25 cellular contexts compared by ENCODE assay signal in genomic region chr10:71398991-71399375, GRCh38. TPM values are rescaled to one million over a fixed set of nuclear protein-coding genes. Genes with fewer than 3 reads are reported as not detected.
A peak's percentile ranks its signal among the peaks of the same experiment; 100 is the strongest.
DNase-seq lines count a peak whose midpoint lies in the region; ATAC-seq, FAIRE-seq and TF ChIP-seq lines count a peak whose summit lies in the region.
"Had no signal": no experiment of that assay in that cellular context is flagged by ENCODE, and none has a peak within 500 bp of the region (broad histone marks: within the 10 kb centered on the region; RNA-seq: fewer than 3 reads in every experiment).

No MANE protein-coding gene starts in this region.

- WGBS in IMR-90 (ENCODE audit: extremely low coverage in 2 of 2, insufficient read length in 1 of 2), 2 experiments, result 71% methylated on average over 3 of the region's 3 CpGs; no CpG with 5 or more reads in 1 of the 2 experiments
- WGBS in H1 (ENCODE audit: extremely low coverage in 1 of 2, insufficient coverage in 1 of 2, insufficient read length in 1 of 2, insufficient replicate concordance in 2 of 2, low coverage in 1 of 2, low lambda C conversion rate in 2 of 2, missing lambda C conversion rate in 1 of 2), 2 experiments, result 78% methylated on average over 3 of the region's 3 CpGs; no CpG with 5 or more reads in 1 of the 2 experiments
- no CpG with 5 or more reads among the region's 3 CpGs for WGBS in neuronal stem cell (ENCODE audit: extremely low coverage in 2 of 2, insufficient read length in 2 of 2, insufficient replicate concordance in 1 of 2), 2 donors

- H3K79me1 ChIP-seq in IMR-90 (ENCODE audit: low read depth in 1 of 2, low read length in 2 of 2) (no peaks in the 10 kb centered on the region), H1 (ENCODE audit: low read depth, low read length) (no peaks in the 10 kb centered on the region), neuronal stem cell (ENCODE audit: low read depth, low read length) (no peaks in the 10 kb centered on the region)

- H3K4ac ChIP-seq in IMR-90 (ENCODE audit: low read depth, low read length), result no peak overlapping the region
- no peak overlapping the region for H3K4ac ChIP-seq in H1 (replicated peaks; ENCODE audit: insufficient read length, low read depth, low read length)
- H3K4ac ChIP-seq in neuronal stem cell (ENCODE audit: low read length), result no peak overlapping the region

- H3K36me3 ChIP-seq in IMR-90 (ENCODE audit: control insufficient read depth, insufficient read depth, low read length) (no peaks in the 10 kb centered on the region), H1 (ENCODE audit: control insufficient read depth in 2 of 4, insufficient read depth in 4 of 4, low read length in 3 of 4) (no peaks in the 10 kb centered on the region), neuronal stem cell (replicated peaks in 1 of 2; ENCODE audit: control insufficient read depth in 2 of 2, insufficient read depth in 2 of 2, low read length in 2 of 2) (no peaks in the 10 kb centered on the region)
- H3K36me3 ChIP-seq: BE2C, MG63 had no signal

- TF ChIP-seq EP300 in H1 (IDR thresholded peaks at IDR 0.05; ENCODE audit: borderline replicate concordance in 1 of 2, low read depth in 2 of 2, low read length in 2 of 2), result no peak

- no peak overlapping the region for H4K91ac ChIP-seq in IMR-90 (ENCODE audit: insufficient read depth, low read depth, low read length)
- H4K91ac ChIP-seq in H1 (replicated peaks; ENCODE audit: insufficient read length, low read length), result no peak overlapping the region
- no peak overlapping the region for H4K91ac ChIP-seq in neuronal stem cell (ENCODE audit: low read depth, low read length, poor library complexity)

- H2BK15ac ChIP-seq in IMR-90 (ENCODE audit: low read depth, low read length) (no peak overlapping the region), H1 (ENCODE audit: low read length) (peak overlapping the region; percentile 72; the same call in 1 of the 2 replicates), neuronal stem cell (ENCODE audit: low read length) (no peak overlapping the region)

- TF ChIP-seq CTCF in IMR-90 (conservative IDR thresholded peaks at IDR 0.05; ENCODE audit: low read depth, low read length) (no peak), H1 (IDR thresholded peaks at IDR 0.05; ENCODE audit: control extremely low read depth in 1 of 3, insufficient read depth in 1 of 3, low read depth in 1 of 3, low read length in 3 of 3) (no peak), WTC11 (IDR thresholded peaks at IDR 0.05) (no peak), GM13976 (IDR thresholded peaks at IDR 0.05; ENCODE audit: borderline replicate concordance, control extremely low read depth, extremely low read depth, insufficient read depth, missing control alignments) (no peak)

- H4K20me1 ChIP-seq in IMR-90 (ENCODE audit: insufficient read depth, low read length) (no peaks in the 10 kb centered on the region), H1 (replicated peaks in 1 of 2; ENCODE audit: control insufficient read depth in 1 of 2, insufficient read depth in 2 of 2, low read length in 2 of 2) (peaks cover 0 to 15% of the 10 kb centered on the region in 2 experiments)

- CTCF ChIA-PET in IMR-90 (lab: Yijun Ruan, JAX), result no interaction called here
- CTCF ChIA-PET in H1 (lab: Charles Lee; ENCODE audit: partially characterized antibody), result interaction anchor here (0.7 to 7.6 kb wide), 24 partner anchors 9 to 318 kb away, joined by 3 to 74 read pairs (median 6); partner anchors contain the start of gene SLC29A3
- CTCF ChIA-PET in WTC11 (lab: Charles Lee), result interaction anchor here (0.6 to 8.8 kb wide), 10 partner anchors 9 to 309 kb away, joined by 3 to 120 read pairs (median 8); partner anchors contain the start of gene SLC29A3

- H3K9me1 ChIP-seq in IMR-90 (ENCODE audit: insufficient read depth, low read length), result no peaks in the 10 kb centered on the region

- H3K36me3 Mint-ChIP-seq in WTC11, result no peaks in the 10 kb centered on the region
- H3K36me3 Mint-ChIP-seq: CD4-positive, CD25-positive, alpha-beta regulatory T cell; IgD-negative memory B cell had no signal

- no peak overlapping the region for H3K9ac ChIP-seq in IMR-90 (ENCODE audit: low read depth, low read length)
- H3K9ac ChIP-seq in H1 (replicated peaks in 1 of 4; ENCODE audit: extremely low read depth in 1 of 4, low read depth in 3 of 4, low read length in 3 of 4), result no peak overlapping the region
- H3K9ac ChIP-seq in neuronal stem cell (ENCODE audit: low read depth, low read length, poor library complexity), result no peak overlapping the region
- H3K9ac ChIP-seq: GM23248 had no signal

- no peak for TF ChIP-seq RAD21 in IMR-90 (IDR thresholded peaks at IDR 0.05; ENCODE audit: low read length)
- TF ChIP-seq RAD21 in H1 (IDR thresholded peaks at IDR 0.05 in 1 of 2, conservative IDR thresholded peaks at IDR 0.05 in 1 of 2; ENCODE audit: low read depth in 2 of 2, low read length in 2 of 2), result no peak

- no peak for ATAC-seq in IMR-90 (ENCODE audit: low read depth)
- ATAC-seq in WTC11, result no peak
- ATAC-seq: HCT116, PC-3 had no signal

- H3K14ac ChIP-seq in IMR-90 (replicated peaks; ENCODE audit: low read depth, low read length), result no peak overlapping the region
- H3K14ac ChIP-seq in H1 (ENCODE audit: insufficient read length), result no peak overlapping the region
- no peak overlapping the region for H3K14ac ChIP-seq in neuronal stem cell (ENCODE audit: low read length)

- no peak overlapping the region for H3K4me2 ChIP-seq in IMR-90 (ENCODE audit: low read depth, low read length)
- peak overlapping the region in 1 of 2 experiments; percentile 63; a peak in 2 of 4 replicates for H3K4me2 ChIP-seq in H1 (ENCODE audit: insufficient read depth in 1 of 2, low read depth in 2 of 2, low read length in 2 of 2)
- H3K4me2 ChIP-seq in neuronal stem cell (ENCODE audit: insufficient read depth, low read length, poor library complexity, severe bottlenecking), result no peak overlapping the region

- peak; percentile 41 for DNase-seq in activated CD8-positive, alpha-beta memory T cell treated with anti-CD3 and anti-CD28 coated beads for 24 hours
- no peak for DNase-seq in activated CD8-positive, alpha-beta memory T cell treated with anti-CD3 and anti-CD28 coated beads, Interleukin-2, amount 50 U/mL, for 4 hours
- no peak for DNase-seq in IMR-90
- DNase-seq in H1 (ENCODE audit: low read depth in 1 of 2, low spot score in 2 of 2), result no peak
- DNase-seq in neuronal stem cell (ENCODE audit: low spot score), result no peak
- DNase-seq in WTC11 (ENCODE audit: low spot score), result no peak
- DNase-seq in GM13976 (ENCODE audit: low spot score), result no peak
- no peak for DNase-seq in NCI-H526 treated with DMSO at 0.1 percent for 48 hours (lab: John Stamatoyannopoulos, UW)
- DNase-seq: BE2C; CD4-positive, CD25-positive, alpha-beta regulatory T cell; COR-L47; DMS 273 treated with DMSO at 0.1 percent for 48 hours; DND-41; GM23248; Karpas-422; MG63; NCI-H1105; NCI-H2081; NCI-H510A treated with DMSO at 0.1 percent for 48 hours; PC-3; RPMI8226; SHP77 treated with DMSO at 0.1 percent for 48 hours had no signal

- no peak overlapping the region for H3K23ac ChIP-seq in IMR-90 (ENCODE audit: low read depth, low read length)
- H3K23ac ChIP-seq in H1 (ENCODE audit: insufficient read length), result no peak overlapping the region
- peak overlapping the region; percentile 58 for H3K23ac ChIP-seq in neuronal stem cell (ENCODE audit: low read depth, low read length, poor library complexity)

- H3K23me2 ChIP-seq in H1 (ENCODE audit: low read depth, low read length), result peaks cover 14% of the 10 kb centered on the region; the same call in 1 of the 2 replicates

- H3K9me3 ChIP-seq in IMR-90 (ENCODE audit: control insufficient read depth, insufficient read depth, low read length) (no peaks in the 10 kb centered on the region), H1 (ENCODE audit: insufficient read depth in 2 of 2, low read depth in 1 of 2, low read length in 1 of 2) (no peaks in the 10 kb centered on the region), neuronal stem cell (replicated peaks in 1 of 2; ENCODE audit: control insufficient read depth in 2 of 2, insufficient read depth in 1 of 2, low read depth in 1 of 2, low read length in 2 of 2) (peaks cover 0 to 2% of the 10 kb centered on the region in 2 donors)
- H3K9me3 ChIP-seq: BE2C, MG63 had no signal

- no peak overlapping the region for H2BK20ac ChIP-seq in IMR-90 (ENCODE audit: low read depth, low read length)
- H2BK20ac ChIP-seq in H1 (ENCODE audit: low read length), result no peak overlapping the region

- peaks cover 51% of the 10 kb centered on the region for H3K27me3 Mint-ChIP-seq in WTC11 (ENCODE audit: low read depth)

- H3K56ac ChIP-seq in IMR-90 (ENCODE audit: extremely low read depth, insufficient read depth, low read length), result no peak overlapping the region
- no peak overlapping the region for H3K56ac ChIP-seq in H1 (replicated peaks; ENCODE audit: insufficient read length, low read depth, low read length)

- in situ Hi-C loops in IMR-90 (cut with MboI; ENCODE audit: low sequenced_read_pairs), result no loop called here
- in situ Hi-C loops in GM13976 (cut with MboI; ENCODE audit: low sequenced_read_pairs, unreplicated experiment), result no loop called here

- H2BK120ac ChIP-seq in IMR-90 (ENCODE audit: low read depth, low read length) (no peak overlapping the region), H1 (replicated peaks; ENCODE audit: low read depth, low read length) (no peak overlapping the region), neuronal stem cell (ENCODE audit: low read depth, low read length) (no peak overlapping the region)

- H4K5ac ChIP-seq in IMR-90 (ENCODE audit: low read depth, low read length), result no peak overlapping the region
- no peak overlapping the region for H4K5ac ChIP-seq in H1 (ENCODE audit: insufficient read length, low read depth, low read length)

- H2AK5ac ChIP-seq in IMR-90 (ENCODE audit: low read depth, low read length), result no peak overlapping the region
- peak overlapping the region; percentile 24; the same call in 1 of the 2 replicates for H2AK5ac ChIP-seq in H1 (ENCODE audit: low read depth, low read length)
- H2AK5ac ChIP-seq in neuronal stem cell (ENCODE audit: low read depth, low read length), result peak overlapping the region; percentile 29

- H3K27me3 ChIP-seq in IMR-90 (ENCODE audit: control insufficient read depth, insufficient read depth, low read length), result peaks cover 65% of the 10 kb centered on the region
- peaks cover 15 to 44% (median 37%) of the 10 kb centered on the region in 4 experiments for H3K27me3 ChIP-seq in H1 (replicated peaks in 1 of 4; ENCODE audit: control insufficient read depth in 3 of 4, extremely low read depth in 1 of 4, insufficient read depth in 3 of 4, low read length in 3 of 4)
- H3K27me3 ChIP-seq in neuronal stem cell (ENCODE audit: control insufficient read depth in 3 of 3, insufficient read depth in 3 of 3, low read depth in 1 of 3, low read length in 3 of 3), result peaks cover 17 to 79% (median 30%) of the 10 kb centered on the region in 3 experiments

- H2AK9ac ChIP-seq in IMR-90 (replicated peaks; ENCODE audit: low read depth, low read length, poor library complexity), result peak overlapping the region; percentile 70

- peak overlapping the region; percentile 60; the same call in 1 of the 2 replicates for H2BK12ac ChIP-seq in H1 (ENCODE audit: low read depth, low read length)
- no peak overlapping the region for H2BK12ac ChIP-seq in neuronal stem cell (ENCODE audit: low read length)

- H3K27ac ChIP-seq in IMR-90 (ENCODE audit: insufficient read depth, low read length) (no peak overlapping the region), H1 (ENCODE audit: low read depth, low read length) (no peak overlapping the region), neuronal stem cell (replicated peaks; ENCODE audit: low read length) (no peak overlapping the region)
- H3K27ac ChIP-seq: GM23248 had no signal

- no peak overlapping the region for H2BK5ac ChIP-seq in IMR-90 (ENCODE audit: low read depth, low read length, poor library complexity, severe bottlenecking)
- no peak overlapping the region for H2BK5ac ChIP-seq in H1 (ENCODE audit: low read depth, low read length)
- no peak overlapping the region for H2BK5ac ChIP-seq in neuronal stem cell (ENCODE audit: low read length)

- H3K79me2 ChIP-seq in H1 (ENCODE audit: control insufficient read depth in 1 of 2, insufficient read depth in 2 of 2, low read length in 2 of 2), result no peaks in the 10 kb centered on the region

- H3K18ac ChIP-seq in IMR-90 (ENCODE audit: low read depth, low read length), result no peak overlapping the region
- H3K18ac ChIP-seq in H1 (ENCODE audit: extremely low read depth, low read length), result no peak overlapping the region
- H3K18ac ChIP-seq in neuronal stem cell (ENCODE audit: low read length), result no peak overlapping the region

- dilution Hi-C loops in IMR-90 (cut with HindIII; ENCODE audit: low sequenced_read_pairs, unreplicated experiment), result no loop called here

- peaks cover 20% of the 10 kb centered on the region for H3K4me1 Mint-ChIP-seq in WTC11

- POLR2A ChIA-PET in IMR-90 (lab: Charles Lee; ENCODE audit: unreplicated experiment), result no interaction called here
- POLR2A ChIA-PET in H1 (lab: Charles Lee; ENCODE audit: partially characterized antibody), result interaction anchor here (0.9 kb wide), 1 partner anchor 75 kb away, joined by 3 read pairs; no protein-coding TSS in a partner anchor
- POLR2A ChIA-PET in WTC11 (lab: Charles Lee), result no interaction called here

- no peaks in the 10 kb centered on the region for H3K9me3 Mint-ChIP-seq in WTC11
- H3K9me3 Mint-ChIP-seq: IgD-negative memory B cell had no signal

- no peak overlapping the region for H4K8ac ChIP-seq in IMR-90 (ENCODE audit: low read depth in 2 of 2, low read length in 2 of 2)
- H4K8ac ChIP-seq in H1 (ENCODE audit: extremely low read depth, insufficient read depth, low read length), result no peak overlapping the region
- H4K8ac ChIP-seq in neuronal stem cell (ENCODE audit: low read depth, low read length), result no peak overlapping the region

- no peak for TF ChIP-seq POLR2A in IMR-90 (IDR thresholded peaks at IDR 0.05; ENCODE audit: low read depth, low read length)
- TF ChIP-seq POLR2A in H1 (IDR thresholded peaks at IDR 0.05; ENCODE audit: control extremely low read depth in 1 of 2, low read depth in 2 of 2, low read length in 2 of 2), result no peak

- H3K27ac Mint-ChIP-seq in WTC11, result no peak overlapping the region
- H3K27ac Mint-ChIP-seq: CD4-positive, CD25-positive, alpha-beta regulatory T cell; IgD-negative memory B cell had no signal

- H3K4me3 Mint-ChIP-seq in WTC11, result no peak overlapping the region

- FAIRE-seq in H1 (lab: Jason Lieb, UNC), result no peak
- FAIRE-seq: HTR-8/SVneo had no signal

- H3K4me1 ChIP-seq in IMR-90 (ENCODE audit: control insufficient read depth, insufficient read depth, low read length), result no peaks in the 10 kb centered on the region; the same call in 1 of the 2 replicates
- peaks cover 0 to 18% (median 10%) of the 10 kb centered on the region in 4 experiments; a peak in 6 of 7 replicates for H3K4me1 ChIP-seq in H1 (replicated peaks in 1 of 4; ENCODE audit: control insufficient read depth in 3 of 4, insufficient read depth in 4 of 4, low read length in 3 of 4)
- H3K4me1 ChIP-seq in neuronal stem cell (ENCODE audit: control insufficient read depth in 2 of 2, insufficient read depth in 1 of 2, low read depth in 1 of 2, low read length in 2 of 2), result peaks cover 0 to 5% of the 10 kb centered on the region in 2 donors
- H3K4me1 ChIP-seq: BE2C had no signal

- intact Hi-C loops in IMR-90 (cut with micrococcal nuclease), result no loop called here

- H2AFZ ChIP-seq in IMR-90 (replicated peaks; ENCODE audit: low read length, poor library complexity) (no peak overlapping the region), H1 (ENCODE audit: low read length) (no peak overlapping the region), neuronal stem cell (ENCODE audit: low read length) (no peak overlapping the region)
- H2AFZ ChIP-seq: GM23248 had no signal

- no TSS peak for BruUV-seq in IMR-90 (replicated peaks; lab: Mats Ljungman, UMichigan)

- H3K4me3 ChIP-seq in IMR-90 (ENCODE audit: insufficient read depth, low read depth, low read length) (no peak overlapping the region), H1 (ENCODE audit: extremely low read depth in 1 of 4, insufficient read depth in 2 of 4, low read depth in 3 of 4, low read length in 4 of 4) (no peak overlapping the region), neuronal stem cell (ENCODE audit: low read length in 2 of 2) (no peak overlapping the region)
- H3K4me3 ChIP-seq: GM23248, MG63 had no signal

RNA-seq across cellular contexts. Expression of gene CDH23, which starts 2.3 kb away (rescaled TPM):
- under 0.01 TPM in 2 replicates for total RNA-seq in IMR-90 (2012; rRNA removed)
- polyA plus RNA-seq in IMR-90 (2012; rRNA removed), result 0.03 TPM in 1 of 2 replicates, not detected in the other
- polyA plus RNA-seq in IMR-90 (2012; cell fraction: cytosol; rRNA removed), result 0.01 TPM in 1 of 2 replicates, not detected in the other
- polyA plus RNA-seq in IMR-90 (2012; cell fraction: nucleus; rRNA removed; ENCODE audit: low replicate concordance), result 0.07 and 0.08 TPM in 2 replicates
- 1.9 and 2.0 TPM in 2 replicates for total RNA-seq in H1 (2021; fragmentation: NEBNext Ultra II Directional; extraction: Animal tissue kit (Norgen Biotek cat#: 25700))
- 4.9 and 6.3 TPM in 2 replicates for polyA plus RNA-seq in H1 (2011; rRNA removed)
- 3.3 TPM for polyA plus RNA-seq in H1 (2011; cell fraction: cytosol; rRNA removed)
- polyA plus RNA-seq in H1 (2011; cell fraction: nucleus; rRNA removed), result 7.7 TPM
- polyA plus RNA-seq in H1 (2012, experiment 1 of 2), result 1.9 to 4.6 TPM (median 3.2 TPM) in 4 replicates
- 1.8 TPM for polyA plus RNA-seq in H1 (2012, experiment 2 of 2)
- 1.3 TPM for polyA plus RNA-seq in H1 (2013, experiment 1 of 2)
- polyA plus RNA-seq in H1 (2013, experiment 2 of 2), result 1.4 TPM
- 7.2 and 10.5 TPM in 2 replicates for polyA minus RNA-seq in H1 (2011; rRNA and poly(A)+ RNA removed)
- 2.6 TPM for polyA minus RNA-seq in H1 (2011; cell fraction: cytosol; rRNA and poly(A)+ RNA removed)
- polyA minus RNA-seq in H1 (2011; cell fraction: nucleus; rRNA and poly(A)+ RNA removed), result 6.9 TPM
- 1.6 TPM for polyA plus RNA-seq in neuronal stem cell (2013, experiment 1 of 2)
- polyA plus RNA-seq in neuronal stem cell (2013, experiment 2 of 2), result 1.8 TPM
- total RNA-seq in WTC11 (2021), result 2.1 to 3.1 TPM (median 2.9 TPM) in 3 replicates
- total RNA-seq: GM23248, PC-3 had no signal
- polyA plus RNA-seq: IgD-negative memory B cell had no signal
